ENCODE assay signal across 17 cellular contexts in genomic region chr3:53178246-53178645, GRCh38. TPM values are rescaled to one million over a fixed set of nuclear protein-coding genes. Genes with fewer than 3 reads are reported as not detected.
DNase-seq lines count a peak whose midpoint lies in the region; ATAC-seq and TF ChIP-seq lines count a peak whose summit lies in the region.
"Had no signal": no experiment of that assay in that cellular context is flagged by ENCODE, and none has a peak within 500 bp of the region (broad histone marks: within the 10 kb centered on the region; RNA-seq: fewer than 3 reads in every experiment).

No MANE protein-coding gene starts in this region.

- DNase-seq in Karpas-422 (no peak), mesothelial cell of epicardium (ENCODE audit: low spot score in 2 of 2, unreplicated experiment in 2 of 2) (no peak), cortex of kidney (lab: John Stamatoyannopoulos, UW) (no peak), dedifferentiated amniotic fluid mesenchymal stem cell (ENCODE audit: extremely low spot score) (no peak)
- DNase-seq: 8988T; Calu3; CD8-positive, alpha-beta T cell; DMS 273 treated with DMSO at 0.1 percent for 48 hours; DMS53; DND-41; HCEC 1CT had no signal

- no peaks in the 10 kb centered on the region for H3K9me3 Mint-ChIP-seq in dendritic cell treated with granulocyte-macrophage colony-stimulating factor and Interleukin-4, amounts not matched to agents 40 ng/mL and 50 ng/mL, for 4 days
- no peaks in the 10 kb centered on the region for H3K9me3 Mint-ChIP-seq in mesothelial cell of epicardium
- H3K9me3 Mint-ChIP-seq: CD8-positive, alpha-beta T cell; GM23338 had no signal

- peak overlapping the region in 6 of 11 experiments; percentile 2 to 86 (median 82); a peak in 10 of 22 replicates for H3K27ac ChIP-seq in BLaER1 treated with 17β-estradiol and CSF1 and Interleukin-3, amounts not matched to agents 10 nM and 100 nM
- H3K27ac ChIP-seq in Karpas-422 (ENCODE audit: low read length): peak overlapping the region; percentile 91
- H3K27ac ChIP-seq in neutrophil: peak overlapping the region; percentile 60
- H3K27ac ChIP-seq: BLaER1 had no signal

- no peak for ATAC-seq in HG02610 (IDR thresholded peaks at IDR 0.05; ENCODE audit: unreplicated experiment)
- ATAC-seq: CD8-positive, alpha-beta T cell; GM23338 had no signal

- no peaks in the 10 kb centered on the region for H3K27me3 ChIP-seq in BLaER1 treated with 17β-estradiol and CSF1 and Interleukin-3, amounts not matched to agents 10 nM and 100 nM
- H3K27me3 ChIP-seq in Karpas-422 (ENCODE audit: low read length) (no peaks in the 10 kb centered on the region), neutrophil (no peaks in the 10 kb centered on the region)
- H3K27me3 ChIP-seq: BLaER1 had no signal

- H4K20me1 ChIP-seq in BLaER1 treated with 17β-estradiol and CSF1 and Interleukin-3, amounts not matched to agents 10 nM and 100 nM: peaks cover 35 to 100% (median 84%) of the 10 kb centered on the region in 11 experiments
- peaks cover 20% of the 10 kb centered on the region; the same call in 1 of the 2 replicates for H4K20me1 ChIP-seq in Karpas-422 (ENCODE audit: insufficient read depth, low read depth, low read length)

- no peak for TF ChIP-seq CTCF in neutrophil (IDR thresholded peaks at IDR 0.05)
- TF ChIP-seq CTCF in mesothelial cell of epicardium (IDR thresholded peaks at IDR 0.05; ENCODE audit: unreplicated experiment): no peak

- peak overlapping the region; percentile 28 for H3K27ac Mint-ChIP-seq in dendritic cell treated with granulocyte-macrophage colony-stimulating factor and Interleukin-4, amounts not matched to agents 40 ng/mL and 50 ng/mL, for 4 days
- H3K27ac Mint-ChIP-seq in mesothelial cell of epicardium: no peak overlapping the region
- H3K27ac Mint-ChIP-seq: CD8-positive, alpha-beta T cell; GM23338 had no signal

- peaks cover 100% of the 10 kb centered on the region for H3K36me3 Mint-ChIP-seq in dendritic cell treated with granulocyte-macrophage colony-stimulating factor and Interleukin-4, amounts not matched to agents 40 ng/mL and 50 ng/mL, for 4 days (ENCODE audit: low read depth)
- H3K36me3 Mint-ChIP-seq in mesothelial cell of epicardium: peaks cover 10% of the 10 kb centered on the region

- no peaks in the 10 kb centered on the region for H3K9me2 ChIP-seq in Karpas-422 (replicated peaks; ENCODE audit: insufficient read depth, low read length)

- peaks cover 87% of the 10 kb centered on the region for H3K79me2 ChIP-seq in Karpas-422 (ENCODE audit: low read length)

- no peaks in the 10 kb centered on the region for H3K27me3 Mint-ChIP-seq in dendritic cell treated with granulocyte-macrophage colony-stimulating factor and Interleukin-4, amounts not matched to agents 40 ng/mL and 50 ng/mL, for 4 days
- no peaks in the 10 kb centered on the region for H3K27me3 Mint-ChIP-seq in mesothelial cell of epicardium (ENCODE audit: low read depth)

- no peak overlapping the region for H2AFZ ChIP-seq in Karpas-422 (ENCODE audit: low read length)
- H2AFZ ChIP-seq: GM23338 had no signal

- H3K4me3 ChIP-seq in BLaER1 treated with 17β-estradiol and CSF1 and Interleukin-3, amounts not matched to agents 10 nM and 100 nM: no peak overlapping the region; a peak in 1 of 20 replicates
- H3K4me3 ChIP-seq in Karpas-422 (ENCODE audit: low read length) (no peak overlapping the region), neutrophil (ENCODE audit: low read depth in 1 of 2, low read length in 1 of 2) (no peak overlapping the region)
- H3K4me3 ChIP-seq: BLaER1, GM23338 had no signal

- peak overlapping the region in 8 of 11 experiments; percentile 84 to 100 (median 98); a peak in 14 of 22 replicates for H3K4me2 ChIP-seq in BLaER1 treated with 17β-estradiol and CSF1 and Interleukin-3, amounts not matched to agents 10 nM and 100 nM
- peak overlapping the region; percentile 77 for H3K4me2 ChIP-seq in Karpas-422 (ENCODE audit: low read depth, low read length, poor library complexity, severe bottlenecking)
- H3K4me2 ChIP-seq: GM23338 had no signal

- peak overlapping the region in 6 of 11 experiments; percentile 15 to 68 (median 36); a peak in 9 of 22 replicates for H3K9ac ChIP-seq in BLaER1 treated with 17β-estradiol and CSF1 and Interleukin-3, amounts not matched to agents 10 nM and 100 nM
- H3K9ac ChIP-seq in Karpas-422 (ENCODE audit: low read length): peak overlapping the region; percentile 63; the same call in 1 of the 2 replicates
- H3K9ac ChIP-seq: BLaER1 had no signal

- peaks cover 42 to 97% (median 92%) of the 10 kb centered on the region in 10 experiments for H3K4me1 ChIP-seq in BLaER1 treated with 17β-estradiol and CSF1 and Interleukin-3, amounts not matched to agents 10 nM and 100 nM
- H3K4me1 ChIP-seq in Karpas-422 (ENCODE audit: low read length) (peaks cover 84% of the 10 kb centered on the region), neutrophil (ENCODE audit: control insufficient read depth in 1 of 2, insufficient read depth in 1 of 2, low read depth in 1 of 2, low read length in 1 of 2) (peaks cover 43 to 48% of the 10 kb centered on the region in 2 experiments)

- no peaks in the 10 kb centered on the region for H3K9me3 ChIP-seq in BLaER1 treated with 17β-estradiol and CSF1 and Interleukin-3, amounts not matched to agents 10 nM and 100 nM (replicated peaks in 1 of 11)
- H3K9me3 ChIP-seq in Karpas-422 (ENCODE audit: low read length): no peaks in the 10 kb centered on the region
- no peaks in the 10 kb centered on the region for H3K9me3 ChIP-seq in neutrophil
- H3K9me3 ChIP-seq: BLaER1 had no signal

- H3K4me1 Mint-ChIP-seq in dendritic cell treated with granulocyte-macrophage colony-stimulating factor and Interleukin-4, amounts not matched to agents 40 ng/mL and 50 ng/mL, for 4 days (ENCODE audit: low read depth): peaks cover 96% of the 10 kb centered on the region
- H3K4me1 Mint-ChIP-seq in mesothelial cell of epicardium: no peaks in the 10 kb centered on the region

- intact Hi-C loops in dendritic cell treated with granulocyte-macrophage colony-stimulating factor and Interleukin-4, amounts not matched to agents 40 ng/mL and 50 ng/mL, for 4 days (cut with micrococcal nuclease): no loop called here

- no peak overlapping the region for H3K4me3 Mint-ChIP-seq in dendritic cell treated with granulocyte-macrophage colony-stimulating factor and Interleukin-4, amounts not matched to agents 40 ng/mL and 50 ng/mL, for 4 days
- H3K4me3 Mint-ChIP-seq in mesothelial cell of epicardium: no peak overlapping the region
- H3K4me3 Mint-ChIP-seq: CD8-positive, alpha-beta T cell; GM23338 had no signal

- peaks cover 81 to 99% (median 97%) of the 10 kb centered on the region in 11 experiments for H3K36me3 ChIP-seq in BLaER1 treated with 17β-estradiol and CSF1 and Interleukin-3, amounts not matched to agents 10 nM and 100 nM
- H3K36me3 ChIP-seq in Karpas-422 (ENCODE audit: insufficient read depth, low read length) (peaks cover 64% of the 10 kb centered on the region), neutrophil (peaks cover 86% of the 10 kb centered on the region)

RNA-seq across cellular contexts. Expression of gene PRKCD, which starts 17.2 kb away (rescaled TPM):
- total RNA-seq in Karpas-422 (2014; rRNA removed; shearing (Covaris generic); ENCODE audit: low replicate concordance): 22.7 and 27.9 TPM in 2 replicates
- 15.2 to 17.0 TPM (median 16.1 TPM) in 3 replicates for total RNA-seq in mesothelial cell of epicardium

RNA-seq across cellular contexts. Expression of gene RFT1, which starts 48.0 kb away (rescaled TPM):
- 20.5 and 29.9 TPM in 2 replicates for total RNA-seq in Karpas-422 (2014; rRNA removed; shearing (Covaris generic); ENCODE audit: low replicate concordance)
- total RNA-seq in mesothelial cell of epicardium: 27.7 to 30.4 TPM (median 28.3 TPM) in 3 replicates
